15 cellular contexts compared by ENCODE assay signal in genomic region chr12:121337416-121337815, GRCh38.
"Had no signal": no experiment of that assay in that cellular context is flagged by ENCODE, and none has a peak within 500 bp of the region (broad histone marks: within the 10 kb centered on the region; RNA-seq: fewer than 3 reads in every experiment).

No MANE protein-coding gene starts in this region.

- ATAC-seq: foreskin keratinocyte; mucosa of descending colon; naive thymus-derived CD4-positive, alpha-beta T cell; stimulated activated memory B cell treated with anti-CD40 and anti-IgM and Interleukin-4, amounts not matched to agents 10 μg/mL and 1 μg/mL and 100 μg/mL, for 72 hours had no signal

- H3K27ac ChIP-seq: coronary artery, foreskin keratinocyte, left ventricle myocardium inferior, neutrophil, transverse colon had no signal

- H3K4me1 ChIP-seq: foreskin keratinocyte, left ventricle myocardium inferior had no signal

- H3K27me3 Mint-ChIP-seq: naive thymus-derived CD4-positive, alpha-beta T cell; stimulated activated memory B cell treated with anti-CD40 and anti-IgM and Interleukin-4, amounts not matched to agents 10 μg/mL and 1 μg/mL and 100 μg/mL, for 72 hours had no signal

- H3K9me3 Mint-ChIP-seq: naive thymus-derived CD4-positive, alpha-beta T cell; stimulated activated memory B cell treated with anti-CD40 and anti-IgM and Interleukin-4, amounts not matched to agents 10 μg/mL and 1 μg/mL and 100 μg/mL, for 72 hours had no signal

- H3K27me3 ChIP-seq: foreskin keratinocyte, neutrophil, transverse colon had no signal

- H3K9me3 ChIP-seq: left ventricle myocardium inferior, mucosa of descending colon, neutrophil, transverse colon had no signal

- H3K4me3 Mint-ChIP-seq: naive thymus-derived CD4-positive, alpha-beta T cell; stimulated activated memory B cell treated with anti-CD40 and anti-IgM and Interleukin-4, amounts not matched to agents 10 μg/mL and 1 μg/mL and 100 μg/mL, for 72 hours had no signal

- DNase-seq: activated naive CD4-positive, alpha-beta T cell treated with anti-CD3 and anti-CD28 coated beads, Interleukin-2, amount 50 U/mL, for 16 hours; amniotic stem cell; effector CD4-positive, alpha-beta T cell; foreskin keratinocyte; glutamatergic neuron; hypothalamus; left ventricle myocardium inferior; mucosa of descending colon; naive thymus-derived CD4-positive, alpha-beta T cell; retina; T1000; transverse colon had no signal

- H3K4me1 Mint-ChIP-seq: stimulated activated memory B cell treated with anti-CD40 and anti-IgM and Interleukin-4, amounts not matched to agents 10 μg/mL and 1 μg/mL and 100 μg/mL, for 72 hours had no signal

- H3K27ac Mint-ChIP-seq: stimulated activated memory B cell treated with anti-CD40 and anti-IgM and Interleukin-4, amounts not matched to agents 10 μg/mL and 1 μg/mL and 100 μg/mL, for 72 hours had no signal

- H3K4me3 ChIP-seq: coronary artery, left ventricle myocardium inferior, mucosa of descending colon, transverse colon had no signal
